ENCODE assay signal across 13 cellular contexts in the genomic region with DNA sequence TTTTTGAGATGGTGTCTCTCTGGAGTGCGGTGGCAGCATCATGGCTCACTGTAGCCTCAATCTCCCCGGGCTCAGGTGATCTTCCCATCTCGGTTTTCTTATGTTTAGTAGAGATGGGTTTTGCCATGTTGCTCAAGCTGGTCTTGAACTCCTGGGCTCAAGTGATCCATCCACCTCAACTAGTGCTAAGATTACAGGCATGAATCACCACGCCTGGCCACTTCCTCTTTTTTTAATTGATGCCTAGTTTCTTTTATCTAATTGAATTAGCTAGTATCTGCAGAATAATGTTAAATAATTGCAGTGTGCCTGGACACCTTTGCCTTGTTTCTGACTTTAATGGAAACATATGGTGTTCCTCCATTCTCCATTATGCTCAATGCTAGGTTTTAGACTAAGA.
"Had no signal": no experiment of that assay in that cellular context is flagged by ENCODE, and none has a peak within 500 bp of the region (broad histone marks: within the 10 kb centered on the region; RNA-seq: fewer than 3 reads in every experiment).

No MANE protein-coding gene starts in this region.

- H3K4me1 Mint-ChIP-seq: naive thymus-derived CD8-positive, alpha-beta T cell had no signal

- DNase-seq: activated CD4-positive, alpha-beta T cell treated with anti-CD3 and anti-CD28 coated beads for 4 hours; activated CD8-positive, alpha-beta memory T cell treated with anti-CD3 and anti-CD28 coated beads, Interleukin-2, amount 50 U/mL, for 48 hours; activated CD8-positive, alpha-beta T cell treated with anti-CD3 and anti-CD28 coated beads, Interleukin-2, amount 10 ng/mL, durations not matched to agents 7 days and 5 days; activated naive CD4-positive, alpha-beta T cell treated with Interleukin-2 at 50 U/mL for 16 hours; foreskin melanocyte; head of caudate nucleus; naive thymus-derived CD8-positive, alpha-beta T cell; posterior cingulate gyrus; stimulated activated CD4-positive, alpha-beta T cell treated with anti-CD3 and anti-CD28 coated beads, Interleukin-15, amount 100 ng/mL, for 24 hours; stimulated activated CD4-positive, alpha-beta T cell treated with anti-CD3 and anti-CD28 coated beads, Interleukin-4, amount 100 ng/mL, for 4 hours; thyroid gland; uterus; WERI-Rb-1 had no signal

- ATAC-seq: activated CD8-positive, alpha-beta T cell treated with anti-CD3 and anti-CD28 coated beads, Interleukin-2, amount 10 ng/mL, durations not matched to agents 7 days and 5 days; naive thymus-derived CD8-positive, alpha-beta T cell had no signal

- H3K9me3 Mint-ChIP-seq: naive thymus-derived CD8-positive, alpha-beta T cell had no signal

- H3K4me3 Mint-ChIP-seq: activated CD8-positive, alpha-beta T cell treated with anti-CD3 and anti-CD28 coated beads, Interleukin-2, amount 10 ng/mL, durations not matched to agents 7 days and 5 days; naive thymus-derived CD8-positive, alpha-beta T cell had no signal

- H3K27ac Mint-ChIP-seq: activated CD8-positive, alpha-beta T cell treated with anti-CD3 and anti-CD28 coated beads, Interleukin-2, amount 10 ng/mL, durations not matched to agents 7 days and 5 days; naive thymus-derived CD8-positive, alpha-beta T cell had no signal

- H3K36me3 Mint-ChIP-seq: naive thymus-derived CD8-positive, alpha-beta T cell had no signal
